ENCODE assay signal across 39 cellular contexts in genomic region chr7:88176190-88176589, GRCh38.
"Had no signal": no experiment of that assay in that cellular context is flagged by ENCODE, and none has a peak within 500 bp of the region (broad histone marks: within the 10 kb centered on the region; RNA-seq: fewer than 3 reads in every experiment).

No MANE protein-coding gene starts in this region.

- FAIRE-seq: astrocyte, bronchial epithelial cell had no signal

- H3K4me1 Mint-ChIP-seq: activated naive CD4-positive, alpha-beta T cell treated with anti-CD3 and anti-CD28 coated beads, Interleukin-2, amount 10 ng/mL, durations not matched to agents 7 days and 5 days; activated naive CD4-positive, alpha-beta T cell treated with anti-CD3 and anti-CD28 coated beads, Interleukin-2, amount 50 U/mL, for 24 hours; activated naive CD8-positive, alpha-beta T cell treated with anti-CD3 and anti-CD28 coated beads for 36 hours; activated naive CD8-positive, alpha-beta T cell treated with anti-CD3 and anti-CD28 coated beads, Interleukin-2, amount 10 ng/mL, durations not matched to agents 7 days and 5 days; activated naive CD8-positive, alpha-beta T cell treated with anti-CD3 and anti-CD28 coated beads, Interleukin-2, amount 50 U/mL, for 24 hours; activated T-helper 17 cell treated with anti-CD3 and anti-CD28 coated beads, Interleukin-2, amount 50 U/mL, for 72 hours; central memory CD8-positive, alpha-beta T cell had no signal

- DNase-seq: activated effector memory CD4-positive, alpha-beta T cell treated with anti-CD3 and anti-CD28 coated beads, Interleukin-2, amount 50 U/mL, for 16 hours; activated effector memory CD4-positive, alpha-beta T cell treated with Interleukin-2 at 50 U/mL for 16 hours; activated gamma-delta T cell; activated gamma-delta T cell treated with Interleukin-2 at 50 U/mL for 16 hours; activated naive CD4-positive, alpha-beta T cell; activated naive CD4-positive, alpha-beta T cell treated with anti-CD3 and anti-CD28 coated beads for 36 hours; activated naive CD4-positive, alpha-beta T cell treated with anti-CD3 and anti-CD28 coated beads, Interleukin-2, amount 10 ng/mL, durations not matched to agents 7 days and 5 days; activated naive CD4-positive, alpha-beta T cell treated with anti-CD3 and anti-CD28 coated beads, Interleukin-2, amount 50 U/mL, for 16 hours; activated naive CD4-positive, alpha-beta T cell treated with Interleukin-2 at 50 U/mL for 16 hours; activated naive CD8-positive, alpha-beta T cell treated with anti-CD3 and anti-CD28 coated beads for 36 hours; activated naive CD8-positive, alpha-beta T cell treated with anti-CD3 and anti-CD28 coated beads, Interleukin-2, amount 10 ng/mL, durations not matched to agents 7 days and 5 days; activated naive CD8-positive, alpha-beta T cell treated with anti-CD3 and anti-CD28 coated beads, Interleukin-2, amount 50 U/mL, for 24 hours; activated T-cell treated with anti-CD3 and anti-CD28 coated beads, Interleukin-2, amount 50 U/mL, for 1 hour; activated T-cell treated with anti-CD3 and anti-CD28 coated beads, Interleukin-2, amount 50 U/mL, for 4 hours; activated T-cell treated with anti-CD3 and anti-CD28 coated beads, Interleukin-2, amount 50 U/mL, for 48 hours; activated T-cell treated with anti-CD3 and anti-CD28 coated beads, Interleukin-2, amount 50 U/mL, for 72 hours; adrenal gland; amniotic stem cell; amygdala; anterior cingulate cortex; aorta; body of pancreas; brain microvascular endothelial cell; caudate nucleus; central memory CD4-positive, alpha-beta T cell; cerebellar nuclear complex had no signal

- H3K36me3 ChIP-seq: adrenal gland, ascending aorta, brain microvascular endothelial cell, breast epithelium, cardiac muscle cell had no signal

- ATAC-seq: activated naive CD4-positive, alpha-beta T cell treated with anti-CD3 and anti-CD28 coated beads, Interleukin-2, amount 50 U/mL, for 72 hours; activated naive CD8-positive, alpha-beta T cell treated with anti-CD3 and anti-CD28 coated beads, Interleukin-2, amount 50 U/mL, for 24 hours; activated T-cell treated with anti-CD3 and anti-CD28 coated beads, Interleukin-2, amount 50 U/mL, for 4 hours; activated T-cell treated with anti-CD3 and anti-CD28 coated beads, Interleukin-2, amount 50 U/mL, for 72 hours; activated T-helper 17 cell treated with anti-CD3 and anti-CD28 coated beads, Interleukin-2, amount 50 U/mL, for 72 hours; body of pancreas had no signal

- H3K9me3 ChIP-seq: adrenal gland, ascending aorta, body of pancreas, breast epithelium had no signal

- H3K4me1 ChIP-seq: adrenal gland, ascending aorta, body of pancreas, breast epithelium had no signal

- H3K4me3 Mint-ChIP-seq: activated naive CD4-positive, alpha-beta T cell treated with anti-CD3 and anti-CD28 coated beads for 36 hours; activated naive CD4-positive, alpha-beta T cell treated with anti-CD3 and anti-CD28 coated beads, Interleukin-2, amount 10 ng/mL, durations not matched to agents 7 days and 5 days; activated naive CD4-positive, alpha-beta T cell treated with anti-CD3 and anti-CD28 coated beads, Interleukin-2, amount 50 U/mL, for 24 hours; activated naive CD8-positive, alpha-beta T cell; activated naive CD8-positive, alpha-beta T cell treated with anti-CD3 and anti-CD28 coated beads for 36 hours; activated naive CD8-positive, alpha-beta T cell treated with anti-CD3 and anti-CD28 coated beads, Interleukin-2, amount 10 ng/mL, durations not matched to agents 7 days and 5 days; activated naive CD8-positive, alpha-beta T cell treated with anti-CD3 and anti-CD28 coated beads, Interleukin-2, amount 50 U/mL, for 24 hours; activated T-cell treated with anti-CD3 and anti-CD28 coated beads, Interleukin-2, amount 50 U/mL, for 4 hours; activated T-cell treated with anti-CD3 and anti-CD28 coated beads, Interleukin-2, amount 50 U/mL, for 72 hours; activated T-helper 1 cell treated with anti-CD3 and anti-CD28 coated beads, Interleukin-12 subunit alpha, Interleukin-12 subunit beta, Interleukin-2, Interleukin-4 antibody, amounts not matched to agents 30 ng/mL and 10 ng/mL and 1 ng/mL, durations not matched to agents 14 hours and 24 hours and 36 hours; activated T-helper 17 cell treated with anti-CD3 and anti-CD28 coated beads, Interleukin-2, amount 50 U/mL, for 72 hours; brain; central memory CD8-positive, alpha-beta T cell had no signal

- H3K4me3 ChIP-seq: adrenal gland, ascending aorta, body of pancreas, breast epithelium, cardiac muscle cell had no signal

- H3K36me3 Mint-ChIP-seq: activated naive CD4-positive, alpha-beta T cell treated with anti-CD3 and anti-CD28 coated beads, Interleukin-2, amount 10 ng/mL, durations not matched to agents 7 days and 5 days; activated naive CD4-positive, alpha-beta T cell treated with anti-CD3 and anti-CD28 coated beads, Interleukin-2, amount 50 U/mL, for 24 hours; activated naive CD4-positive, alpha-beta T cell treated with anti-CD3 and anti-CD28 coated beads, Interleukin-2, amount 50 U/mL, for 72 hours; activated naive CD8-positive, alpha-beta T cell treated with anti-CD3 and anti-CD28 coated beads for 36 hours; activated naive CD8-positive, alpha-beta T cell treated with anti-CD3 and anti-CD28 coated beads, Interleukin-2, amount 10 ng/mL, durations not matched to agents 7 days and 5 days; brain had no signal

- H3K27me3 ChIP-seq: adrenal gland, ascending aorta, body of pancreas, brain microvascular endothelial cell, breast epithelium, cardiac muscle cell had no signal

- H3K27ac ChIP-seq: adrenal gland, ascending aorta, body of pancreas, brain microvascular endothelial cell, breast epithelium, cardiac muscle cell had no signal

- H3K27me3 Mint-ChIP-seq: activated naive CD4-positive, alpha-beta T cell treated with anti-CD3 and anti-CD28 coated beads, Interleukin-2, amount 10 ng/mL, durations not matched to agents 7 days and 5 days; activated naive CD4-positive, alpha-beta T cell treated with anti-CD3 and anti-CD28 coated beads, Interleukin-2, amount 50 U/mL, for 24 hours; activated naive CD8-positive, alpha-beta T cell; activated naive CD8-positive, alpha-beta T cell treated with anti-CD3 and anti-CD28 coated beads for 36 hours; activated naive CD8-positive, alpha-beta T cell treated with anti-CD3 and anti-CD28 coated beads, Interleukin-2, amount 10 ng/mL, durations not matched to agents 7 days and 5 days; activated naive CD8-positive, alpha-beta T cell treated with anti-CD3 and anti-CD28 coated beads, Interleukin-2, amount 50 U/mL, for 24 hours; activated T-helper 17 cell treated with anti-CD3 and anti-CD28 coated beads, Interleukin-2, amount 50 U/mL, for 72 hours; brain; central memory CD8-positive, alpha-beta T cell had no signal

- H3K27ac Mint-ChIP-seq: activated naive CD4-positive, alpha-beta T cell treated with anti-CD3 and anti-CD28 coated beads for 36 hours; activated naive CD4-positive, alpha-beta T cell treated with anti-CD3 and anti-CD28 coated beads, Interleukin-2, amount 10 ng/mL, durations not matched to agents 7 days and 5 days; activated naive CD4-positive, alpha-beta T cell treated with anti-CD3 and anti-CD28 coated beads, Interleukin-2, amount 50 U/mL, for 24 hours; activated naive CD4-positive, alpha-beta T cell treated with anti-CD3 and anti-CD28 coated beads, Interleukin-2, amount 50 U/mL, for 72 hours; activated naive CD8-positive, alpha-beta T cell; activated naive CD8-positive, alpha-beta T cell treated with anti-CD3 and anti-CD28 coated beads for 36 hours; activated naive CD8-positive, alpha-beta T cell treated with anti-CD3 and anti-CD28 coated beads, Interleukin-2, amount 10 ng/mL, durations not matched to agents 7 days and 5 days; activated naive CD8-positive, alpha-beta T cell treated with anti-CD3 and anti-CD28 coated beads, Interleukin-2, amount 50 U/mL, for 24 hours; activated T-cell treated with anti-CD3 and anti-CD28 coated beads, Interleukin-2, amount 50 U/mL, for 72 hours; activated T-helper 1 cell treated with anti-CD3 and anti-CD28 coated beads, Interleukin-12 subunit alpha, Interleukin-12 subunit beta, Interleukin-2, Interleukin-4 antibody, amounts not matched to agents 30 ng/mL and 10 ng/mL and 1 ng/mL, durations not matched to agents 14 hours and 24 hours and 36 hours; activated T-helper 17 cell treated with anti-CD3 and anti-CD28 coated beads, Interleukin-2, amount 50 U/mL, for 72 hours; activated T-helper 2 cell treated with anti-CD3 and anti-CD28 coated beads, Interferon-gamma antibody, Interleukin-2, Interleukin-4, amounts not matched to agents 10 μg/mL and 5 μg/mL and 100 μg/mL, durations not matched to agents 14 hours and 24 hours and 36 hours; brain had no signal

- H3K9me3 Mint-ChIP-seq: activated naive CD4-positive, alpha-beta T cell treated with anti-CD3 and anti-CD28 coated beads for 36 hours; activated naive CD4-positive, alpha-beta T cell treated with anti-CD3 and anti-CD28 coated beads, Interleukin-2, amount 10 ng/mL, durations not matched to agents 7 days and 5 days; activated naive CD4-positive, alpha-beta T cell treated with anti-CD3 and anti-CD28 coated beads, Interleukin-2, amount 50 U/mL, for 24 hours; activated naive CD4-positive, alpha-beta T cell treated with anti-CD3 and anti-CD28 coated beads, Interleukin-2, amount 50 U/mL, for 72 hours; activated naive CD8-positive, alpha-beta T cell treated with anti-CD3 and anti-CD28 coated beads for 36 hours; activated naive CD8-positive, alpha-beta T cell treated with anti-CD3 and anti-CD28 coated beads, Interleukin-2, amount 10 ng/mL, durations not matched to agents 7 days and 5 days; activated naive CD8-positive, alpha-beta T cell treated with anti-CD3 and anti-CD28 coated beads, Interleukin-2, amount 50 U/mL, for 24 hours; activated T-cell treated with anti-CD3 and anti-CD28 coated beads, Interleukin-2, amount 50 U/mL, for 4 hours; activated T-cell treated with anti-CD3 and anti-CD28 coated beads, Interleukin-2, amount 50 U/mL, for 72 hours; activated T-helper 1 cell treated with anti-CD3 and anti-CD28 coated beads, Interleukin-12 subunit alpha, Interleukin-12 subunit beta, Interleukin-2, Interleukin-4 antibody, amounts not matched to agents 30 ng/mL and 10 ng/mL and 1 ng/mL, durations not matched to agents 14 hours and 24 hours and 36 hours; activated T-helper 17 cell treated with anti-CD3 and anti-CD28 coated beads, Interleukin-2, amount 50 U/mL, for 72 hours; activated T-helper 2 cell treated with anti-CD3 and anti-CD28 coated beads, Interferon-gamma antibody, Interleukin-2, Interleukin-4, amounts not matched to agents 10 μg/mL and 5 μg/mL and 100 μg/mL, durations not matched to agents 14 hours and 24 hours and 36 hours; brain; central memory CD8-positive, alpha-beta T cell had no signal
